Comparison of ENCODE assay signal across 18 cellular contexts in genomic region chr2:241235396-241235795, GRCh38. TPM values are rescaled to one million over a fixed set of nuclear protein-coding genes. Genes with fewer than 3 reads are reported as not detected.
DNase-seq lines count a peak whose midpoint lies in the region; ATAC-seq and TF ChIP-seq lines count a peak whose summit lies in the region.
"Had no signal": no experiment of that assay in that cellular context is flagged by ENCODE, and none has a peak within 500 bp of the region (broad histone marks: within the 10 kb centered on the region; RNA-seq: fewer than 3 reads in every experiment).

No MANE protein-coding gene starts in this region.

- intact Hi-C loops in left ventricle myocardium superior (cut with micrococcal nuclease) (no loop called here), cardiac septum (cut with DNase I) (no loop called here)

- peak; percentile 3 for DNase-seq in left ventricle myocardium superior
- DNase-seq in cardiac septum (ENCODE audit: low spot score) = no peak
- no peak for DNase-seq in endodermal cell
- DNase-seq in nephron progenitor cell = no peak
- no peak for DNase-seq in NCI-H1436 treated with DMSO at 0.1 percent for 48 hours (lab: John Stamatoyannopoulos, UW)
- DNase-seq: EL, GF-D8, MG63, NCI-H1417, NCI-H187, NCI-H446, NCI-H526, SHP77 had no signal

- H3K36me3 Mint-ChIP-seq in endodermal cell (ENCODE audit: low read depth) (peaks cover 89% of the 10 kb centered on the region), nephron progenitor cell (ENCODE audit: low read depth) (peaks cover 84% of the 10 kb centered on the region)

- H3K9me3 ChIP-seq in endodermal cell (ENCODE audit: control insufficient read depth, low read length) (no peaks in the 10 kb centered on the region), gastroesophageal sphincter (no peaks in the 10 kb centered on the region)
- H3K9me3 ChIP-seq: MG63 had no signal

- no peak overlapping the region for H3K4me3 Mint-ChIP-seq in endodermal cell
- no peak overlapping the region for H3K4me3 Mint-ChIP-seq in nephron progenitor cell
- H3K4me3 Mint-ChIP-seq: B cell, CD14-positive monocyte had no signal

- H3K4me1 ChIP-seq in endodermal cell (ENCODE audit: control insufficient read depth, insufficient read depth, low read length) (peaks cover 7% of the 10 kb centered on the region), gastroesophageal sphincter (no peaks in the 10 kb centered on the region)

- WGBS in endodermal cell (ENCODE audit: insufficient coverage in 1 of 2, insufficient read length in 1 of 2), 2 experiments = 94 to 96% methylated on average over 7 to 10 of the region's 10 CpGs
- 67% methylated on average over 7 of the region's 10 CpGs; no CpG with 5 or more reads in 1 of the 2 donors for WGBS in gastroesophageal sphincter (ENCODE audit: low coverage in 1 of 2), 2 donors

- TF ChIP-seq CTCF in endodermal cell (conservative IDR thresholded peaks at IDR 0.05) = no peak
- no peak for TF ChIP-seq CTCF in nephron progenitor cell (IDR thresholded peaks at IDR 0.05)
- TF ChIP-seq CTCF in gastroesophageal sphincter (IDR thresholded peaks at IDR 0.05) = no peak

- H3K4me3 ChIP-seq in endodermal cell (ENCODE audit: low read length) (no peak overlapping the region), gastroesophageal sphincter (no peak overlapping the region)
- H3K4me3 ChIP-seq: K562, MG63 had no signal

- no peak overlapping the region for H3K27ac ChIP-seq in endodermal cell (ENCODE audit: low read depth, low read length)
- H3K27ac ChIP-seq in gastroesophageal sphincter = no peak overlapping the region

- H3K4me1 Mint-ChIP-seq in endodermal cell = peaks cover 12% of the 10 kb centered on the region
- H3K4me1 Mint-ChIP-seq in nephron progenitor cell = peaks cover 5% of the 10 kb centered on the region
- H3K4me1 Mint-ChIP-seq: B cell, CD14-positive monocyte had no signal

- TF ChIP-seq EP300 in gastroesophageal sphincter (IDR thresholded peaks at IDR 0.05) = no peak

- no peaks in the 10 kb centered on the region for H3K27me3 ChIP-seq in endodermal cell (ENCODE audit: control insufficient read depth, insufficient read depth, low read length, poor library complexity, severe bottlenecking)
- H3K27me3 ChIP-seq in gastroesophageal sphincter = no peaks in the 10 kb centered on the region
- H3K27me3 ChIP-seq: MG63 had no signal

- H3K27ac Mint-ChIP-seq in endodermal cell (peak overlapping the region; percentile 21), nephron progenitor cell (peak overlapping the region; percentile 97)
- H3K27ac Mint-ChIP-seq: B cell had no signal

- no peaks in the 10 kb centered on the region for H3K27me3 Mint-ChIP-seq in endodermal cell (ENCODE audit: insufficient read depth)
- no peaks in the 10 kb centered on the region for H3K27me3 Mint-ChIP-seq in nephron progenitor cell (ENCODE audit: low read depth, poor library complexity)
- H3K27me3 Mint-ChIP-seq: B cell had no signal

- ATAC-seq in left ventricle myocardium superior = no peak
- no peak for ATAC-seq in gastroesophageal sphincter
- ATAC-seq in HG03442 (IDR thresholded peaks at IDR 0.05; ENCODE audit: unreplicated experiment) = no peak
- ATAC-seq: K562 had no signal

- no peak for TF ChIP-seq POLR2A in gastroesophageal sphincter (IDR thresholded peaks at IDR 0.05)

- H3K9me3 Mint-ChIP-seq in endodermal cell (no peaks in the 10 kb centered on the region), nephron progenitor cell (no peaks in the 10 kb centered on the region)
- H3K9me3 Mint-ChIP-seq: CD14-positive monocyte had no signal

- H3K36me3 ChIP-seq in endodermal cell (ENCODE audit: control insufficient read depth, insufficient read depth, low read length) (peaks cover 98% of the 10 kb centered on the region), gastroesophageal sphincter (peaks cover 0 to 100% of the 10 kb centered on the region in 2 donors)

- H3K9ac ChIP-seq in endodermal cell (ENCODE audit: extremely low read depth, low read length, poor library complexity, severe bottlenecking) = no peak overlapping the region

RNA-seq across cellular contexts. Expression of gene ANO7, which starts 46.9 kb away (rescaled TPM):
- total RNA-seq in left ventricle myocardium superior (1.1 TPM), cardiac septum (3.4 TPM), endodermal cell (1 to 10 TPM; 8.1 to 8.5 TPM), gastroesophageal sphincter (under 1 TPM; 0.16 to 0.81 (median 0.53) TPM)
- 1.3 TPM for polyA plus RNA-seq in endodermal cell (2013, experiment 1 of 2)
- 2.0 TPM for polyA plus RNA-seq in endodermal cell (2013, experiment 2 of 2)
- polyA plus RNA-seq: CD14-positive monocyte had no signal
